In the genomic region with DNA sequence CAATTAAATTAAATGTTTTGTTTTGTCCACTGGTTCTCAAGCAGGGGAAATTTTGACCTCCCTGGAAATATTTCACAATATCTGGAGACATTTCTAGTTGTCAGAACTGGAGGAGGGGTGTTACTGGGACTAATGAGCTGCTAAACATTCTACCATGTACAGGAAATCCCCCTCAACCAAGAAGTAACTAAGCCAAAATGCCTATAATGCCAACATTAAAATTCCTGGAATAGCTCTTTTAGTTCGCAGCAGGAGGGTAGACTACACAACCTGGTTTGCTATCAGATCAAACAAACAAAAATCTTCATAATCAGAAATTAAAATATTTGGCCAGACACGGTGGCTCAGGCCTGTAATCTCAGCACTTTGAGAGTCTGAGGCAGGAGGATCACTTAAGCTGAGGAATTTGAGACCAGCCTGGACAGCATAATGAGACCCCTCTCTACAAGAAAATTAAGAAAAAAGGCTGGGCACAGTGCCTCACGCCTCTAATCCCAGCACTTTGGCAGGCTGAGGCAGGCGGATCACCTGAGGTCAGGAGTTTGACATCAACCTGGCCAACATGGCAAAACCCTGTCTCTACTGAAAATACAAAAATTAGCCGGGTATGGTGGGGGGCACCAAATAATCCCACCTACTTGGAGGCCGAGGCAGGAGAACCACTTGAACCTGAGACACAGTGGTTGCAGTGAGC, we compare ENCODE assay signal across 15 cellular contexts. TPM values are rescaled to one million over a fixed set of nuclear protein-coding genes. Genes with fewer than 3 reads are reported as not detected.
DNase-seq lines count a peak whose midpoint lies in the region; ATAC-seq and TF ChIP-seq lines count a peak whose summit lies in the region.
"Had no signal": no experiment of that assay in that cellular context is flagged by ENCODE, and none has a peak within 500 bp of the region (broad histone marks: within the 10 kb centered on the region; RNA-seq: fewer than 3 reads in every experiment).

No MANE protein-coding gene starts in this region.

- no peaks in the 10 kb centered on the region for H3K27me3 Mint-ChIP-seq in HFFc6 (ENCODE audit: insufficient read depth)
- H3K27me3 Mint-ChIP-seq: activated CD4-positive, alpha-beta memory T cell treated with anti-CD3 and anti-CD28 coated beads for 36 hours had no signal

- ATAC-seq in thoracic aorta (ENCODE audit: insufficient number of reproducible peaks, low FRiP score, low read depth) = no peak
- no peak for ATAC-seq in HG02970 (IDR thresholded peaks at IDR 0.05; ENCODE audit: low FRiP score, unreplicated experiment)
- no peak for ATAC-seq in GM18498 (IDR thresholded peaks at IDR 0.05; ENCODE audit: unreplicated experiment)
- no peak for ATAC-seq in HG02798 (IDR thresholded peaks at IDR 0.05; ENCODE audit: poor library complexity, unreplicated experiment)

- no peaks in the 10 kb centered on the region for H3K9me3 ChIP-seq in thoracic aorta
- H3K9me3 ChIP-seq: esophagus muscularis mucosa, sigmoid colon had no signal

- H3K27ac ChIP-seq in thoracic aorta = peak overlapping the region; percentile 64 to 77
- H3K27ac ChIP-seq: esophagus muscularis mucosa, sigmoid colon had no signal

- no peaks in the 10 kb centered on the region for H3K9me3 Mint-ChIP-seq in HFFc6
- H3K9me3 Mint-ChIP-seq: activated CD4-positive, alpha-beta memory T cell treated with anti-CD3 and anti-CD28 coated beads for 36 hours; immature natural killer cell had no signal

- TF ChIP-seq CTCF in HFFc6 (IDR thresholded peaks at IDR 0.05) (no peak), astrocyte of the spinal cord (IDR thresholded peaks at IDR 0.05; ENCODE audit: low read depth, low read length) (no peak), thoracic aorta (IDR thresholded peaks at IDR 0.05) (no peak)

- H3K4me3 Mint-ChIP-seq in HFFc6 = no peak overlapping the region
- H3K4me3 Mint-ChIP-seq: activated CD4-positive, alpha-beta memory T cell treated with anti-CD3 and anti-CD28 coated beads for 36 hours; immature natural killer cell had no signal

- no peaks in the 10 kb centered on the region for H3K36me3 Mint-ChIP-seq in HFFc6 (ENCODE audit: low read depth)
- H3K36me3 Mint-ChIP-seq: activated CD4-positive, alpha-beta memory T cell treated with anti-CD3 and anti-CD28 coated beads for 36 hours; immature natural killer cell had no signal

- H3K36me3 ChIP-seq in thoracic aorta = no peaks in the 10 kb centered on the region
- H3K36me3 ChIP-seq: esophagus muscularis mucosa, sigmoid colon had no signal

- H3K4me3 ChIP-seq in astrocyte of the spinal cord (ENCODE audit: low read depth, low read length) = no peak overlapping the region
- no peak overlapping the region for H3K4me3 ChIP-seq in thoracic aorta
- H3K4me3 ChIP-seq: esophagus muscularis mucosa, sigmoid colon had no signal

- H3K4me1 ChIP-seq in thoracic aorta (ENCODE audit: control insufficient read depth in 1 of 2, low read depth in 2 of 2) = peaks cover 0 to 5% of the 10 kb centered on the region in 2 donors

- DNase-seq in HFFc6 (no peak), astrocyte of the spinal cord (ENCODE audit: low read depth, low spot score) (peak; percentile 22), kidney glomerular epithelial cell (lab: John Stamatoyannopoulos, UW) (peak; percentile 72), thoracic aorta (ENCODE audit: low spot score) (no peak)
- DNase-seq: activated CD4-positive, alpha-beta memory T cell treated with anti-CD3 and anti-CD28 coated beads for 36 hours; activated gamma-delta T cell; COR-L47; immature natural killer cell; NCI-H1105; NCI-H446 treated with DMSO at 0.1 percent for 48 hours; sigmoid colon had no signal

- in situ Hi-C loops in astrocyte of the spinal cord (cut with HindIII; ENCODE audit: low sequenced_read_pairs) = no loop called here

- peak overlapping the region; percentile 46; the same call in 1 of the 2 replicates for H3K27ac Mint-ChIP-seq in HFFc6
- H3K27ac Mint-ChIP-seq: activated CD4-positive, alpha-beta memory T cell treated with anti-CD3 and anti-CD28 coated beads for 36 hours; immature natural killer cell had no signal

- H3K4me1 Mint-ChIP-seq in HFFc6 (ENCODE audit: low read depth) = peaks cover 14% of the 10 kb centered on the region

- H3K27me3 ChIP-seq in thoracic aorta (replicated peaks; ENCODE audit: insufficient read depth) = no peaks in the 10 kb centered on the region
- H3K27me3 ChIP-seq: esophagus muscularis mucosa, sigmoid colon had no signal

RNA-seq across cellular contexts. Expression of a gene that starts 13.7 kb away (rescaled TPM):
- total RNA-seq in HFFc6 (2021; fragmentation: NEBNext Ultra II Directional; extraction: Animal tissue kit (Norgen Biotek cat#: 25700)) = 100 to 1,000 TPM; 105 to 116 (median 114) TPM
- 10 to 100 TPM; 63.8 to 85.9 TPM for total RNA-seq in thoracic aorta

RNA-seq across cellular contexts. Expression of a gene that starts 18.5 kb away (rescaled TPM):
- 10 to 100 TPM; 18.0 to 25.0 (median 20.6) TPM for total RNA-seq in HFFc6 (2021; fragmentation: NEBNext Ultra II Directional; extraction: Animal tissue kit (Norgen Biotek cat#: 25700))
- 10 to 100 TPM; 33.3 to 34.8 TPM for total RNA-seq in thoracic aorta

RNA-seq across cellular contexts. Expression of a gene that starts 18.7 kb away (rescaled TPM):
- 100 to 1,000 TPM in 1 of 6 experiments, 10 to 100 TPM in 5; 78.7 to 105 (median 83.3) TPM for total RNA-seq in HFFc6 (2021; fragmentation: NEBNext Ultra II Directional; extraction: Animal tissue kit (Norgen Biotek cat#: 25700))
- 10 to 100 TPM; 51.2 to 79.6 TPM for total RNA-seq in thoracic aorta

Comparison
In these comparisons a context has a peak if more than half of its experiments do, and no peak if none do; other contexts are left out.
1. DNase-seq: peak in astrocyte of the spinal cord (single experiment) and kidney glomerular epithelial cell (single experiment); none in HFFc6 (single experiment) and thoracic aorta (single experiment).